In genomic region chr1:82542766-82543165, GRCh38 we compare ENCODE assay signal across 26 cellular contexts.
"Had no signal": no experiment of that assay in that cellular context is flagged by ENCODE, and none has a peak within 500 bp of the region (broad histone marks: within the 10 kb centered on the region; RNA-seq: fewer than 3 reads in every experiment).

No MANE protein-coding gene starts in this region.

- H3K27me3 Mint-ChIP-seq: activated CD4-positive, alpha-beta memory T cell treated with anti-CD3 and anti-CD28 coated beads, Interleukin-2, amount 10 ng/mL, durations not matched to agents 7 days and 5 days; activated naive CD4-positive, alpha-beta T cell treated with anti-CD3 and anti-CD28 coated beads, Interleukin-2, amount 10 ng/mL, durations not matched to agents 7 days and 5 days; activated naive CD8-positive, alpha-beta T cell treated with anti-CD3 and anti-CD28 coated beads, Interleukin-2, amount 10 ng/mL, durations not matched to agents 7 days and 5 days; activated T-helper 17 cell treated with anti-CD3 and anti-CD28 coated beads, Interleukin-2, amount 50 U/mL, for 72 hours; IgD-negative memory B cell had no signal

- H3K4me1 Mint-ChIP-seq: activated CD4-positive, alpha-beta memory T cell treated with anti-CD3 and anti-CD28 coated beads, Interleukin-2, amount 10 ng/mL, durations not matched to agents 7 days and 5 days; activated naive CD4-positive, alpha-beta T cell treated with anti-CD3 and anti-CD28 coated beads, Interleukin-2, amount 10 ng/mL, durations not matched to agents 7 days and 5 days; activated naive CD8-positive, alpha-beta T cell treated with anti-CD3 and anti-CD28 coated beads, Interleukin-2, amount 10 ng/mL, durations not matched to agents 7 days and 5 days; activated T-helper 17 cell treated with anti-CD3 and anti-CD28 coated beads, Interleukin-2, amount 50 U/mL, for 72 hours; IgD-negative memory B cell had no signal

- H3K4me3 Mint-ChIP-seq: activated CD4-positive, alpha-beta memory T cell treated with anti-CD3 and anti-CD28 coated beads, Interleukin-2, amount 10 ng/mL, durations not matched to agents 7 days and 5 days; activated naive CD4-positive, alpha-beta T cell treated with anti-CD3 and anti-CD28 coated beads, Interleukin-2, amount 10 ng/mL, durations not matched to agents 7 days and 5 days; activated naive CD8-positive, alpha-beta T cell treated with anti-CD3 and anti-CD28 coated beads, Interleukin-2, amount 10 ng/mL, durations not matched to agents 7 days and 5 days; activated T-helper 17 cell treated with anti-CD3 and anti-CD28 coated beads, Interleukin-2, amount 50 U/mL, for 72 hours; IgD-negative memory B cell had no signal

- H3K9me3 Mint-ChIP-seq: activated naive CD4-positive, alpha-beta T cell treated with anti-CD3 and anti-CD28 coated beads, Interleukin-2, amount 10 ng/mL, durations not matched to agents 7 days and 5 days had no signal

- DNase-seq: activated CD4-positive, alpha-beta memory T cell treated with anti-CD3 and anti-CD28 coated beads, Interleukin-2, amount 10 ng/mL, durations not matched to agents 7 days and 5 days; activated CD4-positive, alpha-beta T cell treated with anti-CD3 and anti-CD28 coated beads, Interleukin-2, amount 50 U/mL, for 1 hour; activated CD4-positive, CD25-positive, alpha-beta regulatory T cell; activated gamma-delta T cell treated with Interleukin-2 at 50 U/mL for 16 hours; activated naive CD4-positive, alpha-beta T cell treated with anti-CD3 and anti-CD28 coated beads, Interleukin-2, amount 10 ng/mL, durations not matched to agents 7 days and 5 days; activated naive CD8-positive, alpha-beta T cell treated with anti-CD3 and anti-CD28 coated beads, Interleukin-2, amount 10 ng/mL, durations not matched to agents 7 days and 5 days; activated T-cell treated with anti-CD3 and anti-CD28 coated beads for 4 hours; activated T-cell treated with anti-CD3 and anti-CD28 coated beads, Interleukin-2, amount 50 U/mL, for 48 hours; aorta; brain microvascular endothelial cell; KG1; NCI-H1092 treated with DMSO at 0.1 percent for 48 hours; NCI-H1417 treated with DMSO at 0.1 percent for 48 hours; NCI-H1694 treated with DMSO at 0.1 percent for 48 hours; NCI-H2029 treated with DMSO at 0.1 percent for 48 hours; NCI-H345; NCI-H510A treated with DMSO at 0.1 percent for 48 hours; NCI-H69; NK-92 treated with Interleukin-12 subunit alpha and Interleukin-12 subunit beta, amount 100 ng/mL, for 24 hours; OCI-M1; RPMI8226; T-helper 1 cell had no signal

- H3K4me3 ChIP-seq: SK-N-MC had no signal

- H3K36me3 Mint-ChIP-seq: activated naive CD4-positive, alpha-beta T cell treated with anti-CD3 and anti-CD28 coated beads, Interleukin-2, amount 10 ng/mL, durations not matched to agents 7 days and 5 days; activated naive CD8-positive, alpha-beta T cell treated with anti-CD3 and anti-CD28 coated beads, Interleukin-2, amount 10 ng/mL, durations not matched to agents 7 days and 5 days had no signal

- H3K36me3 ChIP-seq: brain microvascular endothelial cell had no signal

- H3K27ac Mint-ChIP-seq: activated CD4-positive, alpha-beta memory T cell treated with anti-CD3 and anti-CD28 coated beads, Interleukin-2, amount 10 ng/mL, durations not matched to agents 7 days and 5 days; activated naive CD4-positive, alpha-beta T cell treated with anti-CD3 and anti-CD28 coated beads, Interleukin-2, amount 10 ng/mL, durations not matched to agents 7 days and 5 days; activated naive CD8-positive, alpha-beta T cell treated with anti-CD3 and anti-CD28 coated beads, Interleukin-2, amount 10 ng/mL, durations not matched to agents 7 days and 5 days; activated T-helper 17 cell treated with anti-CD3 and anti-CD28 coated beads, Interleukin-2, amount 50 U/mL, for 72 hours; IgD-negative memory B cell had no signal

- H3K27ac ChIP-seq: brain microvascular endothelial cell, SK-N-MC, VCaP had no signal

- H3K27me3 ChIP-seq: brain microvascular endothelial cell had no signal
